Comparison of ENCODE assay signal across 8 cellular contexts in genomic region chr11:13668957-13669521, GRCh38. TPM values are rescaled to one million over a fixed set of nuclear protein-coding genes. Genes with fewer than 3 reads are reported as not detected.
DNase-seq lines count a peak whose midpoint lies in the region; ATAC-seq and TF ChIP-seq lines count a peak whose summit lies in the region.

No MANE protein-coding gene starts in this region.

- peak overlapping the region; percentile 99 for H3K4me3 Mint-ChIP-seq in glutamatergic neuron (ENCODE audit: unreplicated experiment)

- H3K9me3 ChIP-seq in AG04450 (ENCODE audit: control insufficient read depth, insufficient read depth, low read length) (no peaks in the 10 kb centered on the region; the same call in 1 of the 2 replicates), OCI-LY7 (ENCODE audit: low read length) (no peaks in the 10 kb centered on the region; the same call in 1 of the 2 replicates), prostate gland (no peaks in the 10 kb centered on the region), aorta (ENCODE audit: control insufficient read depth, low read length) (no peaks in the 10 kb centered on the region)

- H3K27ac ChIP-seq in AG04450 (ENCODE audit: low read depth, low read length) (peak overlapping the region; percentile 22), OCI-LY7 (ENCODE audit: low read depth, low read length, poor library complexity, severe bottlenecking) (peak overlapping the region; percentile 52), prostate gland (peak overlapping the region; percentile 84 to 87), aorta (ENCODE audit: low read depth in 1 of 2, low read length in 2 of 2) (peak overlapping the region in 1 of 2 donors; percentile 30)

- no peak for TF ChIP-seq CTCF in AG04450 (IDR thresholded peaks at IDR 0.05; ENCODE audit: low read depth, low read length)
- TF ChIP-seq CTCF in OCI-LY7 (conservative IDR thresholded peaks at IDR 0.05; ENCODE audit: low read length), result no peak
- TF ChIP-seq CTCF in glutamatergic neuron (IDR thresholded peaks at IDR 0.05; ENCODE audit: partially characterized antibody, unreplicated experiment), result no peak
- no peak for TF ChIP-seq CTCF in prostate gland (IDR thresholded peaks at IDR 0.05)

- intact Hi-C loops in OCI-LY7 (cut with micrococcal nuclease; ENCODE audit: unreplicated experiment), result loop anchor here (1.0 to 10.0 kb wide), 2 partner anchors 206 to 256 kb away; partner anchors contain the start of gene BTBD10
- intact Hi-C loops in prostate gland (cut with DNase I), result loop anchor here (5.0 kb wide), 1 partner anchor 207 kb away; the partner anchor contains the start of gene BTBD10
- intact Hi-C loops in aorta (cut with DNase I), result loop anchor here in 1 of 2 donors (10.0 kb wide), 1 partner anchor 204 kb away; the partner anchor contains the start of gene BTBD10

- peaks cover 32% of the 10 kb centered on the region for H4K20me1 ChIP-seq in OCI-LY7 (ENCODE audit: insufficient read depth, low read length)

- no TSS peak for BruUV-seq in OCI-LY7 (replicated peaks; lab: Mats Ljungman, UMichigan)

- POLR2A ChIA-PET in AG04450 (lab: Yijun Ruan, JAX) (interaction anchor here (0.6 to 0.7 kb wide), 2 partner anchors 21 to 1447 kb away, joined by 3 read pairs; no protein-coding TSS in a partner anchor), OCI-LY7 (lab: Charles Lee) (interaction anchor here (2.3 kb wide), 1 partner anchor 204 kb away, joined by 10 read pairs; no protein-coding TSS in a partner anchor)

- H3K9me2 ChIP-seq in OCI-LY7 (ENCODE audit: insufficient read depth, low read length), result no peaks in the 10 kb centered on the region

- peaks cover 7% of the 10 kb centered on the region for H3K9me3 Mint-ChIP-seq in glutamatergic neuron (ENCODE audit: unreplicated experiment)

- peaks cover 51% of the 10 kb centered on the region for H3K79me2 ChIP-seq in OCI-LY7 (ENCODE audit: insufficient read depth, low read depth, low read length)

- H3K27ac Mint-ChIP-seq in glutamatergic neuron (ENCODE audit: unreplicated experiment), result peak overlapping the region; percentile 95

- H3K4me3 ChIP-seq in AG04450 (ENCODE audit: low read depth, low read length) (peak overlapping the region; percentile 78), OCI-LY7 (ENCODE audit: low read depth, low read length, poor library complexity, severe bottlenecking) (peak overlapping the region; percentile 93), prostate gland (peak overlapping the region; percentile 94 to 96), aorta (ENCODE audit: low read length in 2 of 2) (peak overlapping the region; percentile 87 to 89)

- H3K27me3 Mint-ChIP-seq in glutamatergic neuron (ENCODE audit: unreplicated experiment), result peaks cover 4% of the 10 kb centered on the region

- peaks cover 45% of the 10 kb centered on the region for H3K4me1 ChIP-seq in OCI-LY7 (ENCODE audit: insufficient read depth, low read length, poor library complexity, severe bottlenecking)
- H3K4me1 ChIP-seq in prostate gland (replicated peaks), result no peaks in the 10 kb centered on the region
- no peaks in the 10 kb centered on the region for H3K4me1 ChIP-seq in aorta (ENCODE audit: control insufficient read depth in 1 of 2, insufficient read depth in 2 of 2, low read length in 2 of 2)

- H3K36me3 ChIP-seq in OCI-LY7 (ENCODE audit: insufficient read depth, low read length) (peaks cover 37% of the 10 kb centered on the region), prostate gland (no peaks in the 10 kb centered on the region), aorta (ENCODE audit: control insufficient read depth in 1 of 2, insufficient read depth in 2 of 2, low read length in 1 of 2) (no peaks in the 10 kb centered on the region)

- ATAC-seq in GM19025 (IDR thresholded peaks at IDR 0.05; ENCODE audit: low read depth, unreplicated experiment) (peak; percentile 4), HG03175 (IDR thresholded peaks at IDR 0.05; ENCODE audit: unreplicated experiment) (peak; percentile 18), aorta (ENCODE audit: low FRiP score) (peak; percentile 51)

- CTCF ChIA-PET in AG04450 (lab: Charles Lee), result no interaction called here
- CTCF ChIA-PET in OCI-LY7 (lab: Charles Lee; ENCODE audit: unreplicated experiment), result interaction anchor here (0.6 kb wide), 1 partner anchor 196 kb away, joined by 3 read pairs; no protein-coding TSS in a partner anchor

- TF ChIP-seq POLR2A in prostate gland (IDR thresholded peaks at IDR 0.05), result peak; percentile 12

- H3K4me2 ChIP-seq in OCI-LY7 (ENCODE audit: low read length), result peak overlapping the region; percentile 85

- peaks cover 21% of the 10 kb centered on the region for H3K4me1 Mint-ChIP-seq in glutamatergic neuron (ENCODE audit: low read depth, unreplicated experiment)

- H3K27me3 ChIP-seq in AG04450 (ENCODE audit: control insufficient read depth, insufficient read depth, low read length), result no peaks in the 10 kb centered on the region
- no peaks in the 10 kb centered on the region for H3K27me3 ChIP-seq in prostate gland (replicated peaks; ENCODE audit: insufficient read depth)
- H3K27me3 ChIP-seq in aorta (ENCODE audit: control insufficient read depth in 1 of 2, insufficient read depth in 2 of 2, low read length in 1 of 2), result no peaks in the 10 kb centered on the region

- DNase-seq in AG04450 (ENCODE audit: low read depth, low spot score), result no peak
- DNase-seq in OCI-LY7 (ENCODE audit: low spot score), result peak; percentile 66
- peak; percentile 35 for DNase-seq in activated effector memory CD4-positive, alpha-beta T cell treated with Interleukin-2 at 50 U/mL for 16 hours
- DNase-seq in glutamatergic neuron, result peak; percentile 71
- peak; percentile 37 for DNase-seq in prostate gland (ENCODE audit: low spot score)
- peak in 1 of 2 donors; percentile 60 for DNase-seq in aorta

- WGBS in prostate gland, result 1% methylated on average over 33 of the region's 33 CpGs
- WGBS in aorta, 2 donors, result 0 to 1% methylated on average over 30 to 33 of the region's 33 CpGs

- H2AFZ ChIP-seq in OCI-LY7 (ENCODE audit: low read length), result peak overlapping the region; percentile 79

- H3K36me3 Mint-ChIP-seq in glutamatergic neuron (ENCODE audit: unreplicated experiment), result no peaks in the 10 kb centered on the region

RNA-seq across cellular contexts. Expression of gene FAR1, which starts 0.6 kb away (rescaled TPM):
- 56.9 and 71.7 TPM in 2 replicates for polyA plus RNA-seq in AG04450 (2011; rRNA removed)
- polyA minus RNA-seq in AG04450 (2011; rRNA and poly(A)+ RNA removed), result 31.3 and 67.3 TPM in 2 replicates
- 52.1 and 61.2 TPM in 2 replicates for total RNA-seq in OCI-LY7 (2014; rRNA removed; shearing (Covaris generic))
- total RNA-seq in OCI-LY7 (2022), result 87.7 and 97.3 TPM in 2 replicates
- total RNA-seq in glutamatergic neuron (ENCODE audit: unreplicated experiment), result 74.4 TPM
- total RNA-seq in prostate gland, result 10 to 100 TPM; 24.5 to 28.0 TPM
- total RNA-seq in aorta, result 10 to 100 TPM; 67.1 to 81.8 TPM
- 10 to 100 TPM; 13.4 to 22.2 TPM for polyA plus RNA-seq in aorta
